ENCODE assay signal across 9 cellular contexts in the genomic region with DNA sequence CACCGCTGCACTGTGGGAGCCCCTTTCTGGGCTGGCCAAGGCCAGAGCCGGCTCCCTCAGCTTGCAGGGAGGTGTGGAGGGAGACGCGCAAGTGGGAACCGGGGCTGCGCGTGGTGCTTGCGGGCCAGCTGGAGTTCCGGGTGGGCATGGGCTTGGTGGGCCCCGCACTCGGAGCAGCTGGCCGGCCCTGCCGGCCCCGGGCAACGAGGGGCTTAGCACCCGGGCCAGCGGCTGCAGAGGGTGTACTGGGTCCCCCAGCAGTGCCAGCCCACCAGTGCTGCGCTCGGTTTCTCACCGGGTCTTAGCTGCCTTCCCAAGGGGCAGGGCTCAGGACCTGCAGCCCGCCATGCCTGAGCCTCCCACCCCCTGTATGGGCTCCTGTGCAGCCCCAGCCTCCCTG. TPM values are rescaled to one million over a fixed set of nuclear protein-coding genes. Genes with fewer than 3 reads are reported as not detected.
"Had no signal": no experiment of that assay in that cellular context is flagged by ENCODE, and none has a peak within 500 bp of the region (broad histone marks: within the 10 kb centered on the region; RNA-seq: fewer than 3 reads in every experiment).

No MANE protein-coding gene starts in this region.

RNA-seq across cellular contexts. Expression of a gene that starts 47.9 kb away (rescaled TPM):
- total RNA-seq: activated naive CD8-positive, alpha-beta T cell treated with anti-CD3 and anti-CD28 coated beads for 36 hours; activated T-cell treated with anti-CD3 and anti-CD28 coated beads, Interleukin-2, amount 50 U/mL, for 4 hours; activated T-cell treated with anti-CD3 and anti-CD28 coated beads, Interleukin-2, amount 50 U/mL, for 72 hours; activated T-helper 2 cell treated with anti-CD3 and anti-CD28 coated beads, Interferon-gamma antibody, Interleukin-2, Interleukin-4, amounts not matched to agents 10 μg/mL and 5 μg/mL and 100 μg/mL, durations not matched to agents 14 hours and 24 hours and 36 hours; adrenal gland; ascending aorta; body of pancreas; cardiac muscle cell; cardiac septum had no signal
- polyA plus RNA-seq: cardiac muscle cell had no signal
